ENCODE assay signal across 17 cellular contexts in the genomic region with DNA sequence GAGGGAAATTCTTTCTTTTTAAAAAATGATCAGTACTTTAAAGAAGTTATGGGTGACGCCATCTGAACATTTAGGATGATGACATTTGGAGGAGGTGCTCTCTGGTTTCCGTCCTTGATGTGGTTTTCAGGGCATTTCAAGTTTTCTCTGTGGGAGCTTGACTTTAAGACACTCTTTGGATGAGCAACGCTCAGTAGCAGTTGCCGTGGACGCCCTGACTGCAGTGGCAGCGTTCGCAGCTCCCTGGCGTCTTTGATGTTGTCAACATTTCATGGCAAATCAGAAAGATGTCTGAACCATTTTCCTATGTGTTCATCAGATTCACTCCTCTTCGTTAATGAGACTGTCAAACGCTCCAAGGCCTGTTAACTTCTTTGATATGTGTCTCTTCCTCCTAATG.
A peak's percentile ranks its signal among the peaks of the same experiment; 100 is the strongest.
DNase-seq lines count a peak whose midpoint lies in the region; ATAC-seq and TF ChIP-seq lines count a peak whose summit lies in the region.
"Had no signal": no experiment of that assay in that cellular context is flagged by ENCODE, and none has a peak within 500 bp of the region (broad histone marks: within the 10 kb centered on the region; RNA-seq: fewer than 3 reads in every experiment).

No MANE protein-coding gene starts in this region.

- no peak overlapping the region for H3K27ac Mint-ChIP-seq in activated naive CD4-positive, alpha-beta T cell treated with anti-CD3 and anti-CD28 coated beads, Interleukin-2, amount 10 ng/mL, durations not matched to agents 7 days and 5 days

- H3K4me3 Mint-ChIP-seq in activated naive CD4-positive, alpha-beta T cell treated with anti-CD3 and anti-CD28 coated beads, Interleukin-2, amount 10 ng/mL, durations not matched to agents 7 days and 5 days: no peak overlapping the region

- peak in 3 of 5 donors; percentile 6 to 20 (median 9) for DNase-seq in heart left ventricle
- no peak for DNase-seq in left ventricle myocardium superior
- DNase-seq in activated naive CD4-positive, alpha-beta T cell treated with anti-CD3 and anti-CD28 coated beads, Interleukin-2, amount 10 ng/mL, durations not matched to agents 7 days and 5 days: peak; percentile 49
- DNase-seq in stimulated activated CD4-positive, alpha-beta T cell treated with anti-CD3 and anti-CD28 coated beads, Interleukin-1b, Interleukin-23, amount 100 ng/mL, for 4 hours (ENCODE audit: low read depth in 2 of 2): peak; percentile 31 to 37
- no peak for DNase-seq in NCI-H446 (lab: John Stamatoyannopoulos, UW)
- DNase-seq: adrenal gland, COR-L47, glutamatergic neuron, KG1, NCI-H1417, NCI-H345, pancreas had no signal

- CTCF ChIA-PET in activated naive CD4-positive, alpha-beta T cell treated with anti-CD3 and anti-CD28 coated beads, Interleukin-2, amount 10 ng/mL, durations not matched to agents 7 days and 5 days (lab: Charles Lee): interaction anchor here (0.6 kb wide), 2 partner anchors 27 to 1146 kb away, joined by 3 read pairs; no protein-coding TSS in a partner anchor

- no peaks in the 10 kb centered on the region for H3K4me1 ChIP-seq in heart left ventricle
- H3K4me1 ChIP-seq: adrenal gland, pancreas had no signal

- H3K27me3 ChIP-seq in heart left ventricle: no peaks in the 10 kb centered on the region
- H3K27me3 ChIP-seq: adrenal gland, pancreas had no signal

- intact Hi-C loops in heart left ventricle (cut with DNase I): no loop called here
- intact Hi-C loops in left ventricle myocardium superior (cut with micrococcal nuclease): no loop called here

- no peak for TF ChIP-seq CTCF in heart left ventricle (IDR thresholded peaks at IDR 0.05)

- H3K27ac ChIP-seq in heart left ventricle: no peak overlapping the region
- H3K27ac ChIP-seq: adrenal gland, pancreas, VCaP had no signal

- H3K36me3 Mint-ChIP-seq in activated naive CD4-positive, alpha-beta T cell treated with anti-CD3 and anti-CD28 coated beads, Interleukin-2, amount 10 ng/mL, durations not matched to agents 7 days and 5 days: peaks cover 2% of the 10 kb centered on the region

- H3K4me1 Mint-ChIP-seq in activated naive CD4-positive, alpha-beta T cell treated with anti-CD3 and anti-CD28 coated beads, Interleukin-2, amount 10 ng/mL, durations not matched to agents 7 days and 5 days: peaks cover 22% of the 10 kb centered on the region

- no peaks in the 10 kb centered on the region for H3K36me3 ChIP-seq in heart left ventricle
- H3K36me3 ChIP-seq: adrenal gland, pancreas had no signal

- no peaks in the 10 kb centered on the region for H3K9me3 ChIP-seq in heart left ventricle
- H3K9me3 ChIP-seq: adrenal gland, mucosa of descending colon, pancreas had no signal

- ATAC-seq in heart left ventricle: no peak
- ATAC-seq in left ventricle myocardium superior: no peak
- ATAC-seq in esophagus mucosa: no peak
- no peak for ATAC-seq in HG03354 (IDR thresholded peaks at IDR 0.05; ENCODE audit: poor library complexity, severe bottlenecking, unreplicated experiment)
- no peak for ATAC-seq in HG02870 (IDR thresholded peaks at IDR 0.05; ENCODE audit: unreplicated experiment)
- ATAC-seq: mucosa of descending colon, pancreas had no signal

- peaks cover 8% of the 10 kb centered on the region for H3K27me3 Mint-ChIP-seq in activated naive CD4-positive, alpha-beta T cell treated with anti-CD3 and anti-CD28 coated beads, Interleukin-2, amount 10 ng/mL, durations not matched to agents 7 days and 5 days

- TF ChIP-seq POLR2A in heart left ventricle (IDR thresholded peaks at IDR 0.05): no peak

- WGBS in heart left ventricle, 4 donors: 83 to 87% (median 86%) methylated on average over 10 of the region's 10 CpGs

- peaks cover 21% of the 10 kb centered on the region for H3K9me3 Mint-ChIP-seq in activated naive CD4-positive, alpha-beta T cell treated with anti-CD3 and anti-CD28 coated beads, Interleukin-2, amount 10 ng/mL, durations not matched to agents 7 days and 5 days

- no peak overlapping the region for H3K4me3 ChIP-seq in heart left ventricle
- H3K4me3 ChIP-seq: adrenal gland, mucosa of descending colon, pancreas had no signal

Comparison
In these comparisons a context has a peak if more than half of its experiments do, and no peak if none do; other contexts are left out.
1. DNase-seq: peak in heart left ventricle (3 of 5), activated naive CD4-positive, alpha-beta T cell treated with anti-CD3 and anti-CD28 coated beads, Interleukin-2, amount 10 ng/mL, durations not matched to agents 7 days and 5 days (single experiment) and stimulated activated CD4-positive, alpha-beta T cell treated with anti-CD3 and anti-CD28 coated beads, Interleukin-1b, Interleukin-23, amount 100 ng/mL, for 4 hours (2 of 2); none in left ventricle myocardium superior (single experiment) and NCI-H446 (0 of 2).